In the genomic region with DNA sequence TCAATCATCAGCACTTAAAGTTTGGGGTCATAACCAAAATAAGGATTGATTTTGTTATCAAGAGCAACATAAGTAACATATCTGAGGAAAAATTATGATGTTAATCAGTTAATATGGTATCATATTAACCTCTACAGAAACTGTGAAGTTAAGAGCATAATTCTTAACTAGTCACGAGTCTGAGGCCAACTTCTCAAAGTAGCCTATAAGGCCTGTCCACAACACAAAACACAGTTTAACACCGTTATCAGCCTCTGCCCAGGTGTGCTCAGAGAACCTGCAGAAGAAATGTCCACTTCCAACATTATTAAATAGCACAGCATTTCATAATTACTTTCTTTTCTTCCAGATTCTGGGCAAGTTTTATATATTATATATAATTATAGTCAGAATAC, we compare ENCODE assay signal across 9 cellular contexts. TPM values are rescaled to one million over a fixed set of nuclear protein-coding genes. Genes with fewer than 3 reads are reported as not detected.
DNase-seq lines count a peak whose midpoint lies in the region; ATAC-seq and TF ChIP-seq lines count a peak whose summit lies in the region.
"Had no signal": no experiment of that assay in that cellular context is flagged by ENCODE, and none has a peak within 500 bp of the region (broad histone marks: within the 10 kb centered on the region; RNA-seq: fewer than 3 reads in every experiment).

No MANE protein-coding gene starts in this region.

- H3K9ac ChIP-seq in BLaER1 treated with 17β-estradiol and CSF1 and Interleukin-3, amounts not matched to agents 10 nM and 100 nM, result peak overlapping the region; percentile 80 to 95 (median 85)

- peaks cover 0 to 52% (median 28%) of the 10 kb centered on the region in 11 experiments; a peak in 15 of 22 replicates for H4K20me1 ChIP-seq in BLaER1 treated with 17β-estradiol and CSF1 and Interleukin-3, amounts not matched to agents 10 nM and 100 nM

- DNase-seq in cardiac fibroblast (ENCODE audit: low read depth in 2 of 2), result no peak
- DNase-seq in naive B cell, result no peak
- DNase-seq in posterior vena cava (ENCODE audit: low spot score), result no peak
- no peak for DNase-seq in ureter (ENCODE audit: low spot score)
- DNase-seq in stimulated activated naive CD4-positive, alpha-beta T cell (lab: John Stamatoyannopoulos, UW), result no peak

- peak overlapping the region; percentile 76 to 96 (median 82) for H3K4me2 ChIP-seq in BLaER1 treated with 17β-estradiol and CSF1 and Interleukin-3, amounts not matched to agents 10 nM and 100 nM

- peaks cover 23 to 60% (median 29%) of the 10 kb centered on the region in 10 experiments for H3K4me1 ChIP-seq in BLaER1 treated with 17β-estradiol and CSF1 and Interleukin-3, amounts not matched to agents 10 nM and 100 nM

- no peaks in the 10 kb centered on the region for H3K9me3 Mint-ChIP-seq in naive B cell

- no peak for TF ChIP-seq CTCF in cardiac fibroblast (IDR thresholded peaks at IDR 0.05; ENCODE audit: low read depth, low read length)

- H3K27me3 ChIP-seq in BLaER1 treated with 17β-estradiol and CSF1 and Interleukin-3, amounts not matched to agents 10 nM and 100 nM, result no peaks in the 10 kb centered on the region

- ATAC-seq in HG03175 (IDR thresholded peaks at IDR 0.05; ENCODE audit: unreplicated experiment) (peak; percentile 29), naive B cell (ENCODE audit: low read depth in 2 of 2) (no peak), HG02763 (IDR thresholded peaks at IDR 0.05; ENCODE audit: unreplicated experiment) (no peak)

- H3K27ac Mint-ChIP-seq in naive B cell, result peak overlapping the region in 5 of 6 donors; percentile 28 to 91 (median 84)

- H3K4me1 Mint-ChIP-seq in naive B cell, result peaks cover 55 to 69% (median 59%) of the 10 kb centered on the region in 3 donors

- H3K36me3 ChIP-seq in BLaER1 treated with 17β-estradiol and CSF1 and Interleukin-3, amounts not matched to agents 10 nM and 100 nM, result peaks cover 15 to 32% (median 24%) of the 10 kb centered on the region in 11 experiments; a peak in 20 of 22 replicates

- intact Hi-C loops in posterior vena cava (cut with DNase I), result loop anchor here in 1 of 2 donors (10.0 kb wide), 1 partner anchor 303 kb away; the partner anchor contains the start of gene RPS12

- H3K4me3 Mint-ChIP-seq in naive B cell, result peak overlapping the region; percentile 81 to 100 (median 93)

- H3K36me3 Mint-ChIP-seq in naive B cell, result peaks cover 26 to 35% of the 10 kb centered on the region in 2 donors

- H3K4me3 ChIP-seq in BLaER1 treated with 17β-estradiol and CSF1 and Interleukin-3, amounts not matched to agents 10 nM and 100 nM, result peak overlapping the region; percentile 76 to 94 (median 83)
- peak overlapping the region; percentile 78 to 79 for H3K4me3 ChIP-seq in cardiac fibroblast (replicated peaks in 1 of 2; ENCODE audit: low read depth in 2 of 2, low read length in 2 of 2)

- peak overlapping the region; percentile 74 to 96 (median 87); a peak in 20 of 22 replicates for H3K27ac ChIP-seq in BLaER1 treated with 17β-estradiol and CSF1 and Interleukin-3, amounts not matched to agents 10 nM and 100 nM

- no peaks in the 10 kb centered on the region for H3K27me3 Mint-ChIP-seq in naive B cell

- peaks cover 0 to 14% (median 6%) of the 10 kb centered on the region in 11 experiments; a peak in 7 of 22 replicates for H3K9me3 ChIP-seq in BLaER1 treated with 17β-estradiol and CSF1 and Interleukin-3, amounts not matched to agents 10 nM and 100 nM (replicated peaks in 1 of 11)

RNA-seq across cellular contexts. Expression of gene STX7, which starts 1.1 kb away (rescaled TPM):
- polyA plus RNA-seq in naive B cell (ENCODE audit: low read depth in 6 of 6), result 100 to 1,000 TPM; 141 to 257 (median 207) TPM
- total RNA-seq in posterior vena cava (10 to 100 TPM; 65.1 to 67.7 TPM), ureter (71.6 TPM)

RNA-seq across cellular contexts. Expression of gene TAAR9, which starts 26.2 kb away (rescaled TPM):
- not detected for polyA plus RNA-seq in naive B cell (ENCODE audit: low read depth in 6 of 6)
- total RNA-seq in posterior vena cava (not detected), ureter (not detected)
- total RNA-seq: subcutaneous adipose tissue had no signal

RNA-seq across cellular contexts. Expression of gene TAAR8, which starts 40.6 kb away (rescaled TPM):
- polyA plus RNA-seq in naive B cell (ENCODE audit: low read depth in 6 of 6), result not detected
- total RNA-seq in posterior vena cava, result not detected
- not detected for total RNA-seq in ureter
- total RNA-seq: subcutaneous adipose tissue had no signal

RNA-seq across cellular contexts. Expression of gene TAAR6, which starts 58.3 kb away (rescaled TPM):
- polyA plus RNA-seq in naive B cell (ENCODE audit: low read depth in 6 of 6), result not detected
- total RNA-seq in posterior vena cava (not detected), ureter (not detected)
- total RNA-seq: subcutaneous adipose tissue had no signal
